ENCODE assay signal across 25 cellular contexts in the genomic region with DNA sequence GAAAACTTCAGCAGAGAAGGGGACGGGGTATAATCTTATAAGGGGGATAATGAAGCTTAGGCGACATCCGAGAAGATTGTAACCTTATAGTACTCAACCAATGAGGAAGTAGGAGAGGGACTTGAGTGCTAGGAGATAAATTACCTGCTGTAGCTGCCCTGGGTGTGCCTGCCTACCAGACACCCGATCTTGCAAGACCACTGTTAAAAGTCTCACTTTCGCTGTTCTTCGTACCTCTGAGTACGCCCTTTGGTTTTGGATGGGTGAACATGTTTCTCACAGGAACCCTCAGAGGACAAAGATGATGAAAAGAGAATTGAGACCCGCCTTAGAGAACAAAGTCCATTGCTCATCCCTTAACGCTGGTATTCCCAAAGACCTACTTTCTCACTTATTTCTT.
"Had no signal": no experiment of that assay in that cellular context is flagged by ENCODE, and none has a peak within 500 bp of the region (broad histone marks: within the 10 kb centered on the region; RNA-seq: fewer than 3 reads in every experiment).

No MANE protein-coding gene starts in this region.

- DNase-seq: KBM-7, MV-4-11, NCI-H1048, NCI-H1105, NCI-H1417, NCI-H1436 treated with DMSO at 0.1 percent for 48 hours, NCI-H1694, NCI-H187 treated with DMSO at 0.1 percent for 48 hours, NCI-H2029 treated with DMSO at 0.1 percent for 48 hours, NCI-H2171, NCI-H226, NCI-H446, NCI-H510A, NCI-H524 treated with DMSO at 0.1 percent for 48 hours, NCI-H69, NCI-H774, OCI-M1, PC-9, Peyer's patch, Right ventricle myocardium superior, RPMI8226, SIG-M5 had no signal

- H3K9me3 ChIP-seq: Peyer's patch, SJSA1 had no signal

- H3K27me3 ChIP-seq: Peyer's patch, SJSA1 had no signal

- H3K4me2 ChIP-seq: PC-9 had no signal

- H3K36me3 ChIP-seq: Peyer's patch, SJSA1 had no signal

- H3K4me3 ChIP-seq: PC-9, Peyer's patch, SJSA1, SK-N-MC had no signal

- H3K4me1 ChIP-seq: Peyer's patch, SJSA1 had no signal

- H3K27ac ChIP-seq: HL-60, PC-9, Peyer's patch, SJSA1, SK-N-MC had no signal

- H2AFZ ChIP-seq: PC-9 had no signal
